1 cellular context compared by ENCODE assay signal in the genomic region with DNA sequence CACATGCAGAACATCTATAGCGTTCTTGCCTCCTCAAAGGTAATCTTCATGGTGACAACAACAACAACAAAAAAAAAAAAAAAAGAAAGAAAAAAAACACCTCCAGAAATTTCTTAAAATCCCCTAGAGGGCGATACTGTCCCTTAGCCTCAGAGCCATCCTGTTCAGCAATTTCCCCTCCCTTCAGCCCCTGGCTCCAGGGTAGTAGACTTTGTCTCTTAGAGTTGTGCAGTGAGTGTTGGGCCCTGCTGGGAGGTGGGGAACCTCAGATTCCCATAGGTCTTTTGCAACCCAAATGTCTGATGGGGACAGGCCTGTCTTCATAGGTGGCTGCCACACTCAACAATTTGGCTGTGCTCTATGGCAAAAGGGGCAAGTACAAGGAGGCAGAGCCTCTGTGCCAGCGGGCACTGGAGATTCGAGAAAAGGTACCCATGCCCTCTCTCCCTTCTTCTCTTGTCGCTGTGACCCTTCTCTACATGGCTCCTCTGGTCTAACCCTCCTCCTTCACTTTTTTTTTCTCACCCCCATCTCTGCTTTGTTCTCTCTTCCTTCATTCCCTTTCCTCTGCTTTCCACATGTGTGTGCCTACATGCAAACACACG.
TF ChIP-seq lines count a peak whose summit lies in the region.

No MANE protein-coding gene starts in this region.

TF ChIP-seq in endothelial cell of umbilical vein, 7 proteins besides CTCF, POLR2A, EP300 and RAD21 (continued from another document):
- TF ChIP-seq FOS (IDR thresholded peaks at IDR 0.05; ENCODE audit: borderline replicate concordance, insufficient read depth, low read length) = no peak
- TF ChIP-seq POLR2AphosphoS5 (IDR thresholded peaks at IDR 0.05; ENCODE audit: insufficient read depth, low read depth, low read length) = no peak
- no peak for TF ChIP-seq JUN (IDR thresholded peaks at IDR 0.05; ENCODE audit: borderline replicate concordance, insufficient read depth, insufficient read length, low read depth)
- no peak for TF ChIP-seq GATA2 (IDR thresholded peaks at IDR 0.05; ENCODE audit: insufficient read depth, insufficient read length, low read depth, low read length)
- no peak for TF ChIP-seq EZH2 (IDR thresholded peaks at IDR 0.05; ENCODE audit: borderline replicate concordance, low read depth, low read length, severe bottlenecking)
- no peak for TF ChIP-seq MAX (IDR thresholded peaks at IDR 0.05; ENCODE audit: insufficient read depth, insufficient read length)
